20 cellular contexts compared by ENCODE assay signal in the genomic region with DNA sequence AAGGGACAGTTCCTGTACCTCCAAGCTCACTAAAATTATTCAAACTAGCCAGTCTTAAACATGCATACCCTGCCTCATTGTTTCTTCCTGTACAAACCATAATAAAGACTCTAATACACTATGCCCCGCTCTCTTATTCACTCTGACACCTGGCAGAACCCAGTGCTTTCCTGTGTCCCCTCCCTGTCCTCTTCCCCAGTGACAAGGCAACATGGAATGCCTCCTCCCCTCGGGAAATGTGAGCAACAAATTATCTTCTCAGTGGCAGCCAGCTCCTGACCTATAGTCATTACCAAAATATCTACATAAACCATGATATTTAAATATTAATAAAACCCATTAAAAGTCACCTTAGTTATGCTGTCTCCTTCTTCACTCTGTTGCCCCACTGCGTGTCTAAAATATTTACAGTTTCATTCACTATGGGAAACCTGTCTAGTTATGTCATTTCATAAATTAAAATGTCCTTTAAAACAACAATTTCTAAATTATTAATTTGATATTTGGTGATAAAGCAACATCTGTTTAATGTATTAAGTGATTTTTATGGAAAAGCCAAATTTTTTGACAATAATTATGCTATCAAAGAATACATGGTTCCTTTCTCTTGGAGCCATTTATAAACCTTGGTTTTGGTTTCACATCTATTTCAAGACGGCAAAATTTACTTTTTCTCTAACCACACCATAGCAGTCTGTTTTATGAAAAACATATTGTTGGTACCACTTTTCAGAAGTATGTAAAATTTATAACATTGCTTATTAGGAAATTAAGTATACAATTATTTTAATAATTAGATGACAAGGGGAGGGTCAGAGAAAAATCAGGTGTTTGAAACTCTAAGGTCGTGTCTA.
DNase-seq lines count a peak whose midpoint lies in the region; ATAC-seq and TF ChIP-seq lines count a peak whose summit lies in the region.
"Had no signal": no experiment of that assay in that cellular context is flagged by ENCODE, and none has a peak within 500 bp of the region (broad histone marks: within the 10 kb centered on the region; RNA-seq: fewer than 3 reads in every experiment).

No MANE protein-coding gene starts in this region.

- peak; percentile 49 for ATAC-seq in GM18505 (IDR thresholded peaks at IDR 0.05; ENCODE audit: unreplicated experiment)
- ATAC-seq in GM19468 (IDR thresholded peaks at IDR 0.05; ENCODE audit: extremely low read depth, unreplicated experiment) = peak; percentile 79
- ATAC-seq in HG02870 (IDR thresholded peaks at IDR 0.05; ENCODE audit: unreplicated experiment) = peak; percentile 64
- ATAC-seq in HG03025 (IDR thresholded peaks at IDR 0.05; ENCODE audit: low FRiP score, unreplicated experiment) = no peak
- no peak for ATAC-seq in WTC11
- ATAC-seq: activated naive CD8-positive, alpha-beta T cell treated with anti-CD3 and anti-CD28 coated beads, Interleukin-2, amount 50 U/mL, for 24 hours; pancreas had no signal

- H3K4me2 ChIP-seq in KMS-11 = peak overlapping the region; percentile 29

- DNase-seq in D341Med (ENCODE audit: low spot score) (no peak), GM19240 (ENCODE audit: insufficient read length, low spot score) (no peak), WTC11 (ENCODE audit: low spot score) (no peak)
- DNase-seq: activated CD4-positive, alpha-beta T cell treated with anti-CD3 and anti-CD28 coated beads, Interleukin-2, amount 10 ng/mL, durations not matched to agents 7 days and 5 days; activated naive CD8-positive, alpha-beta T cell treated with anti-CD3 and anti-CD28 coated beads, Interleukin-2, amount 50 U/mL, for 24 hours; activated T-cell treated with anti-CD3 and anti-CD28 coated beads, Interleukin-2, amount 50 U/mL, for 48 hours; caudate nucleus; COR-L47; effector CD8-positive, alpha-beta T cell; NCI-H2081 treated with DMSO at 0.1 percent for 48 hours; SHP77 treated with DMSO at 0.1 percent for 48 hours; T-helper 9 cell had no signal

- CTCF ChIA-PET in WTC11 (lab: Charles Lee) = no interaction called here

- H3K4me1 Mint-ChIP-seq in WTC11 = no peaks in the 10 kb centered on the region
- H3K4me1 Mint-ChIP-seq: activated CD4-positive, alpha-beta T cell treated with anti-CD3 and anti-CD28 coated beads, Interleukin-2, amount 10 ng/mL, durations not matched to agents 7 days and 5 days; activated naive CD8-positive, alpha-beta T cell treated with anti-CD3 and anti-CD28 coated beads, Interleukin-2, amount 50 U/mL, for 24 hours had no signal

- H3K4me3 ChIP-seq in KMS-11 (IDR thresholded peaks at IDR 0.05; ENCODE audit: insufficient read depth, low read depth, low read length) = no peak overlapping the region
- H3K4me3 ChIP-seq: pancreas, skin epidermis had no signal

- no peak overlapping the region for H3K9ac ChIP-seq in KMS-11

- H3K27ac Mint-ChIP-seq in WTC11 = no peak overlapping the region
- H3K27ac Mint-ChIP-seq: activated CD4-positive, alpha-beta T cell treated with anti-CD3 and anti-CD28 coated beads, Interleukin-2, amount 10 ng/mL, durations not matched to agents 7 days and 5 days; activated naive CD8-positive, alpha-beta T cell treated with anti-CD3 and anti-CD28 coated beads, Interleukin-2, amount 50 U/mL, for 24 hours; stimulated activated naive CD8-positive, alpha-beta T cell treated with anti-CD3 and anti-CD28 coated beads, Interleukin-15, Interleukin-2, amounts not matched to agents 100 ng/mL and 50 ng/mL, for 24 hours had no signal

- no peaks in the 10 kb centered on the region for H3K27me3 Mint-ChIP-seq in WTC11 (ENCODE audit: low read depth)
- H3K27me3 Mint-ChIP-seq: activated CD4-positive, alpha-beta T cell treated with anti-CD3 and anti-CD28 coated beads, Interleukin-2, amount 10 ng/mL, durations not matched to agents 7 days and 5 days; activated naive CD8-positive, alpha-beta T cell treated with anti-CD3 and anti-CD28 coated beads, Interleukin-2, amount 50 U/mL, for 24 hours; stimulated activated naive CD8-positive, alpha-beta T cell treated with anti-CD3 and anti-CD28 coated beads, Interleukin-15, Interleukin-2, amounts not matched to agents 100 ng/mL and 50 ng/mL, for 24 hours had no signal

- no peaks in the 10 kb centered on the region for H3K27me3 ChIP-seq in KMS-11 (ENCODE audit: insufficient read depth, low read depth)
- H3K27me3 ChIP-seq: pancreas had no signal

- no peak overlapping the region for H3K4me3 Mint-ChIP-seq in WTC11
- H3K4me3 Mint-ChIP-seq: activated CD4-positive, alpha-beta T cell treated with anti-CD3 and anti-CD28 coated beads, Interleukin-2, amount 10 ng/mL, durations not matched to agents 7 days and 5 days; activated naive CD8-positive, alpha-beta T cell treated with anti-CD3 and anti-CD28 coated beads, Interleukin-2, amount 50 U/mL, for 24 hours; stimulated activated naive CD8-positive, alpha-beta T cell treated with anti-CD3 and anti-CD28 coated beads, Interleukin-15, Interleukin-2, amounts not matched to agents 100 ng/mL and 50 ng/mL, for 24 hours had no signal

- no peak for TF ChIP-seq CTCF in KMS-11 (conservative IDR thresholded peaks at IDR 0.05; ENCODE audit: low read depth, low read length)
- no peak for TF ChIP-seq CTCF in WTC11 (IDR thresholded peaks at IDR 0.05)

- H3K9me3 Mint-ChIP-seq in WTC11 = no peaks in the 10 kb centered on the region
- H3K9me3 Mint-ChIP-seq: activated CD4-positive, alpha-beta T cell treated with anti-CD3 and anti-CD28 coated beads, Interleukin-2, amount 10 ng/mL, durations not matched to agents 7 days and 5 days; activated naive CD8-positive, alpha-beta T cell treated with anti-CD3 and anti-CD28 coated beads, Interleukin-2, amount 50 U/mL, for 24 hours had no signal

- H3K27ac ChIP-seq in KMS-11 = no peak overlapping the region
- H3K27ac ChIP-seq: pancreas, skin epidermis had no signal

- no peak for TF ChIP-seq POLR2A in GM18505 (IDR thresholded peaks at IDR 0.05; ENCODE audit: borderline replicate concordance, extremely low read depth, insufficient read depth, insufficient read length)

- H3K4me1 ChIP-seq in KMS-11 (ENCODE audit: low read depth, poor library complexity, severe bottlenecking) = peaks cover 21% of the 10 kb centered on the region
- H3K4me1 ChIP-seq: pancreas had no signal

- no peaks in the 10 kb centered on the region for H3K36me3 ChIP-seq in KMS-11 (ENCODE audit: insufficient read depth)
- H3K36me3 ChIP-seq: pancreas had no signal

- POLR2A ChIA-PET in WTC11 (lab: Charles Lee) = no interaction called here

- H4K20me1 ChIP-seq in KMS-11 (ENCODE audit: insufficient read depth) = no peaks in the 10 kb centered on the region

- H3K79me2 ChIP-seq in KMS-11 (ENCODE audit: insufficient read depth, low read depth) = no peaks in the 10 kb centered on the region

- no peaks in the 10 kb centered on the region for H3K36me3 Mint-ChIP-seq in WTC11

- H2AFZ ChIP-seq in KMS-11 (ENCODE audit: low read depth) = peak overlapping the region; percentile 30; the same call in 1 of the 2 replicates

TF ChIP-seq in WTC11, 78 proteins besides CTCF, POLR2A, EP300 and RAD21 (continues in another document):
- TF ChIP-seq, protein P1, sequence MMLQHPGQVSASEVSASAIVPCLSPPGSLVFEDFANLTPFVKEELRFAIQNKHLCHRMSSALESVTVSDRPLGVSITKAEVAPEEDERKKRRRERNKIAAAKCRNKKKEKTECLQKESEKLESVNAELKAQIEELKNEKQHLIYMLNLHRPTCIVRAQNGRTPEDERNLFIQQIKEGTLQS (CRISPR knock-in tag; conservative IDR thresholded peaks at IDR 0.05) = no peak
- no peak for TF ChIP-seq FOXK1 (CRISPR knock-in tag; IDR thresholded peaks at IDR 0.05)
- TF ChIP-seq ARID4B (CRISPR knock-in tag; IDR thresholded peaks at IDR 0.05; ENCODE audit: borderline replicate concordance) = no peak
- no peak for TF ChIP-seq IRF2 (CRISPR knock-in tag; IDR thresholded peaks at IDR 0.05; ENCODE audit: borderline replicate concordance, low read depth)
- TF ChIP-seq FOXJ3 (CRISPR knock-in tag; IDR thresholded peaks at IDR 0.05; ENCODE audit: borderline replicate concordance) = no peak
- TF ChIP-seq, protein P2, sequence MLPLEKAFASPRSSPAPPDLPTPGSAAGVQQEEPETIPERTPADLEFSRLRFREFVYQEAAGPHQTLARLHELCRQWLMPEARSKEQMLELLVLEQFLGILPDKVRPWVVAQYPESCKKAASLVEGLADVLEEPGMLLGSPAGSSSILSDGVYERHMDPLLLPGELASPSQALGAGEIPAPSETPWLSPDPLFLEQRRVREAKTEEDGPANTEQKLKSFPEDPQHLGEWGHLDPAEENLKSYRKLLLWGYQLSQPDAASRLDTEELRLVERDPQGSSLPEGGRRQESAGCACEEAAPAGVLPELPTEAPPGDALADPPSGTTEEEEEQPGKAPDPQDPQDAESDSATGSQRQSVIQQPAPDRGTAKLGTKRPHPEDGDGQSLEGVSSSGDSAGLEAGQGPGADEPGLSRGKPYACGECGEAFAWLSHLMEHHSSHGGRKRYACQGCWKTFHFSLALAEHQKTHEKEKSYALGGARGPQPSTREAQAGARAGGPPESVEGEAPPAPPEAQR (CRISPR knock-in tag; IDR thresholded peaks at IDR 0.05) = no peak

Comparison
In these comparisons a context has a peak if more than half of its experiments do, and no peak if none do; other contexts are left out.
1. ATAC-seq: peak in GM18505 (single experiment), GM19468 (single experiment) and HG02870 (single experiment); none in HG03025 (single experiment) and WTC11 (single experiment).